ENCODE assay signal across 26 cellular contexts in genomic region chr11:120501440-120501839, GRCh38. TPM values are rescaled to one million over a fixed set of nuclear protein-coding genes. Genes with fewer than 3 reads are reported as not detected.
DNase-seq lines count a peak whose midpoint lies in the region; FAIRE-seq and TF ChIP-seq lines count a peak whose summit lies in the region.
"Had no signal": no experiment of that assay in that cellular context is flagged by ENCODE, and none has a peak within 500 bp of the region (broad histone marks: within the 10 kb centered on the region; RNA-seq: fewer than 3 reads in every experiment).

No MANE protein-coding gene starts in this region.

- no peak for TF ChIP-seq CTCF in osteoblast (IDR thresholded peaks at IDR 0.05; ENCODE audit: extremely low read depth, low read depth, low read length)
- no peak for TF ChIP-seq CTCF in coronary artery (IDR thresholded peaks at IDR 0.05)

- no peak overlapping the region for H3K27ac ChIP-seq in osteoblast (ENCODE audit: low read depth, low read length)
- no peak overlapping the region for H3K27ac ChIP-seq in coronary artery
- H3K27ac ChIP-seq in SJCRH30, result no peak overlapping the region
- H3K27ac ChIP-seq: 22Rv1, BLaER1, PC-9 had no signal

- peak; percentile 98 for FAIRE-seq in endometrium (lab: Jason Lieb, UNC)
- FAIRE-seq: HTR-8/SVneo had no signal

- H3K27me3 ChIP-seq in osteoblast (ENCODE audit: insufficient read depth, low read length) (peaks cover 12% of the 10 kb centered on the region), SJCRH30 (no peaks in the 10 kb centered on the region)
- H3K27me3 ChIP-seq: BLaER1 had no signal

- H3K9me3 ChIP-seq in osteoblast (ENCODE audit: low read depth, low read length) (no peaks in the 10 kb centered on the region), SJCRH30 (replicated peaks) (no peaks in the 10 kb centered on the region)
- H3K9me3 ChIP-seq: BLaER1, SK-N-SH had no signal

- H4K20me1 ChIP-seq in osteoblast (ENCODE audit: insufficient read depth, low read length), result no peaks in the 10 kb centered on the region
- H4K20me1 ChIP-seq: BLaER1 had no signal

- H3K79me2 ChIP-seq in osteoblast (ENCODE audit: insufficient read depth, low read length), result no peaks in the 10 kb centered on the region

- H2AFZ ChIP-seq in osteoblast (ENCODE audit: low read length), result no peak overlapping the region
- H2AFZ ChIP-seq: GM23248, PC-9 had no signal

- H3K4me3 ChIP-seq in osteoblast (ENCODE audit: insufficient read depth, low read length) (no peak overlapping the region), coronary artery (no peak overlapping the region), SJCRH30 (no peak overlapping the region)
- H3K4me3 ChIP-seq: BLaER1, GM23248, PC-9 had no signal

- H3K4me1 ChIP-seq in osteoblast (ENCODE audit: insufficient read depth, low read length), result peaks cover 5% of the 10 kb centered on the region
- no peaks in the 10 kb centered on the region for H3K4me1 ChIP-seq in SJCRH30

- H3K36me3 ChIP-seq in osteoblast (ENCODE audit: insufficient read depth, low read length) (no peaks in the 10 kb centered on the region), SJCRH30 (no peaks in the 10 kb centered on the region)
- H3K36me3 ChIP-seq: BLaER1 had no signal

- no peak overlapping the region for H3K4me2 ChIP-seq in osteoblast (ENCODE audit: insufficient read depth, low read length)
- H3K4me2 ChIP-seq: BLaER1, PC-9, SK-N-SH had no signal

- DNase-seq in NCI-H146 treated with DMSO at 0.1 percent for 48 hours (lab: John Stamatoyannopoulos, UW; ENCODE audit: unreplicated experiment) (peak; percentile 10), NCI-H146 (lab: John Stamatoyannopoulos, UW) (no peak), NCI-H526 treated with DMSO at 0.1 percent for 48 hours (lab: John Stamatoyannopoulos, UW) (peak; percentile 48), osteoblast (ENCODE audit: insufficient read length, low spot score, missing footprints) (peak; percentile 34), coronary artery (ENCODE audit: low spot score) (no peak), germinal center (ENCODE audit: low spot score) (no peak), SJCRH30 (no peak)
- DNase-seq: ACHN; CD4-positive, alpha-beta T cell; COR-L47; DMS79; GM23248; Kasumi-1; NCI-H1436 treated with DMSO at 0.1 percent for 48 hours; NCI-H2081; NCI-H2171; NCI-H345; NCI-H524; PC-9; RPMI8226; SK-N-SH had no signal

RNA-seq across cellular contexts. Expression of gene GRIK4, which starts 10.1 kb away (rescaled TPM):
- total RNA-seq in osteoblast, result under 0.01 and 0.29 TPM in 2 replicates
- not detected in 2 replicates for total RNA-seq in SJCRH30 (2014; rRNA removed; shearing (Covaris generic))
- total RNA-seq: CD4-positive, alpha-beta T cell; GM23248; MCF 10A; PC-9 had no signal

Comparison
In these comparisons a context has a peak if more than half of its experiments do, and no peak if none do; other contexts are left out.
1. DNase-seq: peak in NCI-H146 treated with DMSO at 0.1 percent for 48 hours (single experiment), NCI-H526 treated with DMSO at 0.1 percent for 48 hours (single experiment) and osteoblast (single experiment); none in NCI-H146 (single experiment), coronary artery (single experiment), germinal center (single experiment) and SJCRH30 (0 of 2).